In the genomic region with DNA sequence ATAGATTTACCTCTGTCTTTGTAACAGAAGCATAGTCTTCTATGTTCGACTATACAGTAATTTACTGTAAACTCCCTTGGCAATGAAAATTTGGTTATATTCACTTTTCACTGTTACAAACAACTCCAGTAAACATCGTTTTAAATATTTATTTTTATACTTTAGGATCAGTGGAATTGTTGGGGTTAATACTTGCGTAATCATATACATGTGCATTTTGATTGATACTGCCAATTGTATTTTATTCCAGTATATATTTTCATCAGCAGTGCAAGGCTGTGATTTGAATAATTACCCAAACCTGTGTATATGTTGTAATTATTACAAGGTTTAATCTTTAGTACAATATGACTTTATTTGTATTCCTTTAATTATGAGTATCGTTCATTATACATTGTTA, we compare ENCODE assay signal across 10 cellular contexts.
DNase-seq lines count a peak whose midpoint lies in the region; ATAC-seq and TF ChIP-seq lines count a peak whose summit lies in the region.
"Had no signal": no experiment of that assay in that cellular context is flagged by ENCODE, and none has a peak within 500 bp of the region (broad histone marks: within the 10 kb centered on the region; RNA-seq: fewer than 3 reads in every experiment).

No MANE protein-coding gene starts in this region.

- H3K27ac Mint-ChIP-seq in activated CD4-positive, alpha-beta memory T cell treated with anti-CD3 and anti-CD28 coated beads, Interleukin-2, amount 10 ng/mL, durations not matched to agents 7 days and 5 days, result no peak overlapping the region
- H3K27ac Mint-ChIP-seq in chondrocyte (ENCODE audit: unreplicated experiment), result no peak overlapping the region

- peak overlapping the region in 1 of 2 experiments; percentile 44; a peak in 1 of 4 replicates for H3K27ac ChIP-seq in SK-N-SH (ENCODE audit: low read depth in 2 of 2, low read length in 1 of 2)
- H3K27ac ChIP-seq in spleen, result peak overlapping the region in 5 of 8 donors; percentile 72 to 79 (median 77)
- H3K27ac ChIP-seq: 22Rv1 had no signal

- H3K27me3 ChIP-seq in SK-N-SH (ENCODE audit: insufficient read depth) (no peaks in the 10 kb centered on the region), spleen (replicated peaks in 1 of 7) (no peaks in the 10 kb centered on the region)

- TF ChIP-seq CTCF in SK-N-SH (IDR thresholded peaks at IDR 0.05) (no peak), fibroblast of villous mesenchyme (IDR thresholded peaks at IDR 0.05; ENCODE audit: insufficient read depth, low read depth, low read length) (no peak), spleen (IDR thresholded peaks at IDR 0.05 in 8 of 11, conservative IDR thresholded peaks at IDR 0.05 in 3 of 11) (no peak), chondrocyte (IDR thresholded peaks at IDR 0.05) (no peak)

- no peak for TF ChIP-seq RAD21 in SK-N-SH (IDR thresholded peaks at IDR 0.05; ENCODE audit: low read length)

- H3K36me3 ChIP-seq in SK-N-SH (replicated peaks in 1 of 2; ENCODE audit: control insufficient read depth in 1 of 2, insufficient read depth in 2 of 2, low read length in 1 of 2), result peaks cover 0 to 9% of the 10 kb centered on the region in 2 experiments
- no peaks in the 10 kb centered on the region for H3K36me3 ChIP-seq in spleen

- intact Hi-C loops in spleen (cut with DNase I; ENCODE audit: low total_unique reads), result loop anchor here (10.0 kb wide), 2 partner anchors 152 to 242 kb away; no protein-coding TSS in a partner anchor

- peaks cover 20% of the 10 kb centered on the region for H3K4me1 Mint-ChIP-seq in activated CD4-positive, alpha-beta memory T cell treated with anti-CD3 and anti-CD28 coated beads, Interleukin-2, amount 10 ng/mL, durations not matched to agents 7 days and 5 days
- peaks cover 15% of the 10 kb centered on the region for H3K4me1 Mint-ChIP-seq in chondrocyte (ENCODE audit: low read depth)

- CTCF ChIA-PET in SK-N-SH (lab: Yijun Ruan, JAX), result interaction anchor here (0.6 to 2.4 kb wide), 7 partner anchors 10 to 1114 kb away, joined by 3 to 23 read pairs (median 7); no protein-coding TSS in a partner anchor
- CTCF ChIA-PET in activated CD4-positive, alpha-beta memory T cell treated with anti-CD3 and anti-CD28 coated beads, Interleukin-2, amount 10 ng/mL, durations not matched to agents 7 days and 5 days (lab: Charles Lee), result interaction anchor here (1.1 to 4.6 kb wide), 6 partner anchors 11 to 241 kb away, joined by 5 to 61 read pairs (median 9); no protein-coding TSS in a partner anchor

- no peaks in the 10 kb centered on the region for H3K9me3 ChIP-seq in SK-N-SH
- H3K9me3 ChIP-seq in spleen, result no peaks in the 10 kb centered on the region

- POLR2A ChIA-PET in SK-N-SH (lab: Yijun Ruan, JAX), result no interaction called here
- POLR2A ChIA-PET in activated CD4-positive, alpha-beta memory T cell treated with anti-CD3 and anti-CD28 coated beads, Interleukin-2, amount 10 ng/mL, durations not matched to agents 7 days and 5 days (lab: Charles Lee), result interaction anchor here (2.0 to 2.3 kb wide), 2 partner anchors 12 to 22 kb away, joined by 7 to 14 read pairs; no protein-coding TSS in a partner anchor

- H3K4me3 ChIP-seq in SK-N-SH (ENCODE audit: low read depth in 2 of 2, low read length in 1 of 2) (peak overlapping the region; percentile 36 to 46; a peak in 1 of 4 replicates), fibroblast of villous mesenchyme (ENCODE audit: low read depth, low read length) (peak overlapping the region; percentile 63), spleen (peak overlapping the region in 7 of 8 donors; percentile 16 to 66 (median 36))

- no peaks in the 10 kb centered on the region for H3K9me2 ChIP-seq in SK-N-SH

- no peak overlapping the region for H2AFZ ChIP-seq in SK-N-SH (ENCODE audit: low read depth)

- H3K4me1 ChIP-seq in SK-N-SH (ENCODE audit: control insufficient read depth in 1 of 2, insufficient read depth in 2 of 2, low read depth in 1 of 2, low read length in 1 of 2) (peaks cover 11 to 23% of the 10 kb centered on the region in 2 experiments; a peak in 3 of 4 replicates), spleen (peaks cover 9 to 70% (median 33%) of the 10 kb centered on the region in 6 donors)

- TF ChIP-seq EP300 in SK-N-SH (IDR thresholded peaks at IDR 0.05; ENCODE audit: borderline replicate concordance in 1 of 2, low read depth in 1 of 2, low read length in 1 of 2), result no peak

- no peak for ATAC-seq in SK-N-SH treated with all-trans-retinoic acid at 6 μM for 48 hours
- no peak for ATAC-seq in GM18867 (IDR thresholded peaks at IDR 0.05; ENCODE audit: unreplicated experiment)

- H3K4me3 Mint-ChIP-seq in activated CD4-positive, alpha-beta memory T cell treated with anti-CD3 and anti-CD28 coated beads, Interleukin-2, amount 10 ng/mL, durations not matched to agents 7 days and 5 days, result peak overlapping the region; percentile 82
- H3K4me3 Mint-ChIP-seq in chondrocyte (ENCODE audit: unreplicated experiment), result no peak overlapping the region

- H3K27me3 Mint-ChIP-seq in activated CD4-positive, alpha-beta memory T cell treated with anti-CD3 and anti-CD28 coated beads, Interleukin-2, amount 10 ng/mL, durations not matched to agents 7 days and 5 days, result no peaks in the 10 kb centered on the region
- H3K27me3 Mint-ChIP-seq in chondrocyte (ENCODE audit: low read depth), result no peaks in the 10 kb centered on the region

- peaks cover 67% of the 10 kb centered on the region for H3K79me2 ChIP-seq in SK-N-SH (ENCODE audit: insufficient read depth)

- H3K9me3 Mint-ChIP-seq in activated CD4-positive, alpha-beta memory T cell treated with anti-CD3 and anti-CD28 coated beads, Interleukin-2, amount 10 ng/mL, durations not matched to agents 7 days and 5 days, result no peaks in the 10 kb centered on the region
- no peaks in the 10 kb centered on the region for H3K9me3 Mint-ChIP-seq in chondrocyte (ENCODE audit: low read depth)

- peak overlapping the region; percentile 63; the same call in 1 of the 2 replicates for H3K9ac ChIP-seq in SK-N-SH

- H3F3A ChIP-seq in SK-N-SH (replicated peaks; ENCODE audit: insufficient read depth), result peaks cover 14% of the 10 kb centered on the region

- DNase-seq in SK-N-SH (no peak), fibroblast of villous mesenchyme (ENCODE audit: low read depth) (no peak), spleen (no peak), chondrocyte (ENCODE audit: low spot score) (no peak), HUDEP-2 (lab: John Stamatoyannopoulos, UW; ENCODE audit: unreplicated experiment in 76 of 76) (no peak)
- no peak for DNase-seq in activated CD4-positive, alpha-beta memory T cell treated with anti-CD3 and anti-CD28 coated beads, Interleukin-2, amount 10 ng/mL, durations not matched to agents 7 days and 5 days
- DNase-seq: SHP77 had no signal

- H3K4me2 ChIP-seq in SK-N-SH, result peak overlapping the region; percentile 76

- WGBS in SK-N-SH (ENCODE audit: low lambda C conversion rate), result 80% methylated on average over 4 of the region's 4 CpGs
- WGBS in spleen, 5 donors, result 54 to 64% (median 56%) methylated on average over 4 of the region's 4 CpGs

- peaks cover 4% of the 10 kb centered on the region; the same call in 1 of the 2 replicates for H4K20me1 ChIP-seq in SK-N-SH (ENCODE audit: insufficient read depth)

- no peak for TF ChIP-seq POLR2A in spleen (IDR thresholded peaks at IDR 0.05)

- H3K36me3 Mint-ChIP-seq in activated CD4-positive, alpha-beta memory T cell treated with anti-CD3 and anti-CD28 coated beads, Interleukin-2, amount 10 ng/mL, durations not matched to agents 7 days and 5 days (ENCODE audit: low read depth), result peaks cover 10% of the 10 kb centered on the region
- no peaks in the 10 kb centered on the region for H3K36me3 Mint-ChIP-seq in chondrocyte (ENCODE audit: low read depth)

TF ChIP-seq in SK-N-SH, 30 proteins besides CTCF, POLR2A, EP300 and RAD21:
- TF ChIP-seq, protein P1, sequence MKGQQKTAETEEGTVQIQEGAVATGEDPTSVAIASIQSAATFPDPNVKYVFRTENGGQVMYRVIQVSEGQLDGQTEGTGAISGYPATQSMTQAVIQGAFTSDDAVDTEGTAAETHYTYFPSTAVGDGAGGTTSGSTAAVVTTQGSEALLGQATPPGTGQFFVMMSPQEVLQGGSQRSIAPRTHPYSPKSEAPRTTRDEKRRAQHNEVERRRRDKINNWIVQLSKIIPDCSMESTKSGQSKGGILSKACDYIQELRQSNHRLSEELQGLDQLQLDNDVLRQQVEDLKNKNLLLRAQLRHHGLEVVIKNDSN (IDR thresholded peaks at IDR 0.05; ENCODE audit: borderline replicate concordance, low read depth), result no peak

TF ChIP-seq in SK-N-SH treated with all-trans-retinoic acid at 6 μM for 48 hours, 23 proteins besides CTCF, POLR2A, EP300 and RAD21 (continues in another document):
- TF ChIP-seq, protein P2, sequence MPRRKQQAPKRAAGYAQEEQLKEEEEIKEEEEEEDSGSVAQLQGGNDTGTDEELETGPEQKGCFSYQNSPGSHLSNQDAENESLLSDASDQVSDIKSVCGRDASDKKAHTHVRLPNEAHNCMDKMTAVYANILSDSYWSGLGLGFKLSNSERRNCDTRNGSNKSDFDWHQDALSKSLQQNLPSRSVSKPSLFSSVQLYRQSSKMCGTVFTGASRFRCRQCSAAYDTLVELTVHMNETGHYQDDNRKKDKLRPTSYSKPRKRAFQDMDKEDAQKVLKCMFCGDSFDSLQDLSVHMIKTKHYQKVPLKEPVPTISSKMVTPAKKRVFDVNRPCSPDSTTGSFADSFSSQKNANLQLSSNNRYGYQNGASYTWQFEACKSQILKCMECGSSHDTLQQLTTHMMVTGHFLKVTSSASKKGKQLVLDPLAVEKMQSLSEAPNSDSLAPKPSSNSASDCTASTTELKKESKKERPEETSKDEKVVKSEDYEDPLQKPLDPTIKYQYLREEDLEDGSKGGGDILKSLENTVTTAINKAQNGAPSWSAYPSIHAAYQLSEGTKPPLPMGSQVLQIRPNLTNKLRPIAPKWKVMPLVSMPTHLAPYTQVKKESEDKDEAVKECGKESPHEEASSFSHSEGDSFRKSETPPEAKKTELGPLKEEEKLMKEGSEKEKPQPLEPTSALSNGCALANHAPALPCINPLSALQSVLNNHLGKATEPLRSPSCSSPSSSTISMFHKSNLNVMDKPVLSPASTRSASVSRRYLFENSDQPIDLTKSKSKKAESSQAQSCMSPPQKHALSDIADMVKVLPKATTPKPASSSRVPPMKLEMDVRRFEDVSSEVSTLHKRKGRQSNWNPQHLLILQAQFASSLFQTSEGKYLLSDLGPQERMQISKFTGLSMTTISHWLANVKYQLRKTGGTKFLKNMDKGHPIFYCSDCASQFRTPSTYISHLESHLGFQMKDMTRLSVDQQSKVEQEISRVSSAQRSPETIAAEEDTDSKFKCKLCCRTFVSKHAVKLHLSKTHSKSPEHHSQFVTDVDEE (CRISPR knock-in tag; IDR thresholded peaks at IDR 0.05), result no peak
- TF ChIP-seq ZNF70 (CRISPR knock-in tag; IDR thresholded peaks at IDR 0.05), result no peak
- no peak for TF ChIP-seq RARB (CRISPR knock-in tag; IDR thresholded peaks at IDR 0.05)
- TF ChIP-seq OSR1 (CRISPR knock-in tag; IDR thresholded peaks at IDR 0.05), result no peak
- TF ChIP-seq TOX (CRISPR knock-in tag; IDR thresholded peaks at IDR 0.05; ENCODE audit: borderline replicate concordance), result no peak
